In genomic region chr5:132607133-132607532, GRCh38 we compare ENCODE assay signal across 21 cellular contexts. TPM values are rescaled to one million over a fixed set of nuclear protein-coding genes. Genes with fewer than 3 reads are reported as not detected.
"Had no signal": no experiment of that assay in that cellular context is flagged by ENCODE, and none has a peak within 500 bp of the region (broad histone marks: within the 10 kb centered on the region; RNA-seq: fewer than 3 reads in every experiment).

No MANE protein-coding gene starts in this region.

- H3K27ac ChIP-seq: esophagus squamous epithelium, pancreas, stomach, thoracic aorta, transverse colon had no signal

- H3K4me1 ChIP-seq: esophagus squamous epithelium, pancreas, stomach, transverse colon had no signal

- H3K9me3 ChIP-seq: esophagus squamous epithelium, pancreas, stomach, thoracic aorta, transverse colon had no signal

- FAIRE-seq: pancreas, small intestine had no signal

- H3K4me3 ChIP-seq: esophagus squamous epithelium, pancreas, stomach, thoracic aorta, transverse colon had no signal

- DNase-seq: dermis blood vessel endothelial cell; esophagus squamous epithelium; foreskin fibroblast; kidney glomerular epithelial cell; mesendoderm; naive B cell; occipital lobe; pancreas; right cardiac atrium; small intestine; stimulated activated CD4-positive, alpha-beta T cell treated with anti-CD3 and anti-CD28 coated beads, Interleukin-12 subunit alpha, Interleukin-12 subunit beta, amount 100 ng/mL, for 4 hours; stimulated activated naive CD4-positive, alpha-beta T cell; stomach; substantia nigra; transverse colon had no signal

RNA-seq across cellular contexts. Expression of gene IL13, which starts 50.8 kb away (rescaled TPM):
- total RNA-seq: dermis blood vessel endothelial cell, epithelial cell of proximal tubule, esophagus squamous epithelium, liver, lung microvascular endothelial cell, occipital lobe, pancreas, progenitor cell of endocrine pancreas, right cardiac atrium, transverse colon, ureter had no signal
- polyA plus RNA-seq: liver, right cardiac atrium, stomach had no signal
